32 cellular contexts compared by ENCODE assay signal in the genomic region with DNA sequence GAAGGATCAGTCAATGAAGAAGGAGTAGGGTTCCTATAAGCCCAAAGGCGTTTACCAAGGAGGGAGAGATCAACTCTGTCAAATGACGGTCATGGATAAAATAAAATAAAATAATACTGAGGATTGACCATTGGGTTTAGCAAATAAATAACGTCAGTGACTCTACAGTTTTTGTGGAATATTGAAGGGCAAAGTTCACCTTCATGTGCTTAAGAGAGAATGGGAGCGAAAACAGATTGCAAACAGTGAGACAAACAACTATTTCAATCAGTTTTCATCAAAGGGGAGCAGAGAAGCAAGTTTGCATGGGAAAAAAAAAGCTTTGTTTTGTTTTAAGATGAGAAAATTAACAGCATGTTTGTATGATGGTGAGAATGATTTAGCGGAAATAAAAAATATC. TPM values are rescaled to one million over a fixed set of nuclear protein-coding genes. Genes with fewer than 3 reads are reported as not detected.
"Had no signal": no experiment of that assay in that cellular context is flagged by ENCODE, and none has a peak within 500 bp of the region (broad histone marks: within the 10 kb centered on the region; RNA-seq: fewer than 3 reads in every experiment).

No MANE protein-coding gene starts in this region.

- DNase-seq: natural killer cell; occipital lobe; ovary; posterior cingulate gyrus; psoas muscle; right cardiac atrium; spleen; stimulated activated CD4-positive, alpha-beta T cell treated with anti-CD3 and anti-CD28 coated beads, Interleukin-12 subunit alpha, Interleukin-12 subunit beta, amount 100 ng/mL, for 4 hours; stimulated activated CD4-positive, alpha-beta T cell treated with anti-CD3 and anti-CD28 coated beads, Interleukin-1b, Interleukin-23, amount 100 ng/mL, for 48 hours; stimulated activated CD4-positive, alpha-beta T cell treated with anti-CD3 and anti-CD28 coated beads, Interleukin-4, amount 100 ng/mL, for 1 hour; stimulated activated CD4-positive, alpha-beta T cell treated with anti-CD3 and anti-CD28 coated beads, Interleukin-4, amount 100 ng/mL, for 4 hours; stimulated activated CD8-positive, alpha-beta memory T cell treated with anti-CD3 and anti-CD28 coated beads, Interleukin-4, amount 100 ng/mL, for 48 hours; stimulated activated naive CD4-positive, alpha-beta T cell; stimulated activated naive CD8-positive, alpha-beta T cell treated with anti-CD3 and anti-CD28 coated beads, Interleukin-15, amount 100 ng/mL, for 72 hours; stimulated activated naive CD8-positive, alpha-beta T cell treated with anti-CD3 and anti-CD28 coated beads, Interleukin-15, Interleukin-2, amounts not matched to agents 100 U/mL and 50 U/mL, for 24 hours; substantia nigra; testis; tibial artery; transverse colon; upper lobe of right lung; uterus had no signal

- H3K9me3 ChIP-seq: ovary, psoas muscle, spleen, suprapubic skin, testis, tibial artery, transverse colon, upper lobe of right lung, uterus had no signal

- H3K4me1 ChIP-seq: neural progenitor cell, parathyroid adenoma, psoas muscle, spleen, suprapubic skin, testis, transverse colon, upper lobe of right lung, uterus had no signal

- H3K27ac ChIP-seq: neural progenitor cell, ovary, parathyroid adenoma, psoas muscle, skin epidermis, spleen, suprapubic skin, testis, tibial artery, transverse colon, upper lobe of right lung, uterus had no signal

- H3K4me3 ChIP-seq: neural progenitor cell, ovary, psoas muscle, skin epidermis, smooth muscle cell, spleen, suprapubic skin, testis, tibial artery, transverse colon, upper lobe of right lung, uterus had no signal

- H3K4me2 ChIP-seq: neural progenitor cell, smooth muscle cell had no signal

- H3K9ac ChIP-seq: neural progenitor cell, parathyroid adenoma had no signal

- H3K27me3 ChIP-seq: neural progenitor cell, ovary, spleen, suprapubic skin, testis, tibial artery, transverse colon, upper lobe of right lung, uterus had no signal

- ATAC-seq: natural killer cell; psoas muscle; right cardiac atrium; sciatic nerve; stimulated activated memory B cell treated with anti-CD40 and anti-IgM and Interleukin-4, amounts not matched to agents 10 μg/mL and 1 μg/mL and 100 μg/mL, for 72 hours; stimulated activated naive CD8-positive, alpha-beta T cell treated with anti-CD3 and anti-CD28 coated beads, Interleukin-15, amount 100 ng/mL, for 72 hours; stimulated activated naive CD8-positive, alpha-beta T cell treated with anti-CD3 and anti-CD28 coated beads, Interleukin-15, Interleukin-2, amounts not matched to agents 100 U/mL and 50 U/mL, for 24 hours; upper lobe of right lung had no signal

- H3K79me2 ChIP-seq: parathyroid adenoma had no signal

- H3K36me3 ChIP-seq: neural progenitor cell, ovary, spleen, suprapubic skin, tibial artery, transverse colon, upper lobe of right lung, uterus had no signal

- H2AFZ ChIP-seq: neural progenitor cell, parathyroid adenoma had no signal

RNA-seq across cellular contexts. Expression of a gene that starts 22.4 kb away (rescaled TPM):
- total RNA-seq: natural killer cell had no signal
- polyA plus RNA-seq: neural cell had no signal

RNA-seq across cellular contexts. Expression of a gene that starts 42.9 kb away (rescaled TPM):
- total RNA-seq: natural killer cell, occipital lobe, progenitor cell of endocrine pancreas, renal cortical epithelial cell, right cardiac atrium, suprapubic skin, transverse colon had no signal
- polyA plus RNA-seq: neural cell, smooth muscle cell, urinary bladder had no signal
